1 cellular context compared by ENCODE assay signal in genomic region chr1:27561126-27561899, GRCh38.
TF ChIP-seq lines count a peak whose summit lies in the region.

No MANE protein-coding gene starts in this region.

TF ChIP-seq in GM23338, 12 proteins besides CTCF, POLR2A, EP300 and RAD21 (continued from another document):
- no peak for TF ChIP-seq ZNF462 (CRISPR knock-in tag; IDR thresholded peaks at IDR 0.05)
